In the genomic region with DNA sequence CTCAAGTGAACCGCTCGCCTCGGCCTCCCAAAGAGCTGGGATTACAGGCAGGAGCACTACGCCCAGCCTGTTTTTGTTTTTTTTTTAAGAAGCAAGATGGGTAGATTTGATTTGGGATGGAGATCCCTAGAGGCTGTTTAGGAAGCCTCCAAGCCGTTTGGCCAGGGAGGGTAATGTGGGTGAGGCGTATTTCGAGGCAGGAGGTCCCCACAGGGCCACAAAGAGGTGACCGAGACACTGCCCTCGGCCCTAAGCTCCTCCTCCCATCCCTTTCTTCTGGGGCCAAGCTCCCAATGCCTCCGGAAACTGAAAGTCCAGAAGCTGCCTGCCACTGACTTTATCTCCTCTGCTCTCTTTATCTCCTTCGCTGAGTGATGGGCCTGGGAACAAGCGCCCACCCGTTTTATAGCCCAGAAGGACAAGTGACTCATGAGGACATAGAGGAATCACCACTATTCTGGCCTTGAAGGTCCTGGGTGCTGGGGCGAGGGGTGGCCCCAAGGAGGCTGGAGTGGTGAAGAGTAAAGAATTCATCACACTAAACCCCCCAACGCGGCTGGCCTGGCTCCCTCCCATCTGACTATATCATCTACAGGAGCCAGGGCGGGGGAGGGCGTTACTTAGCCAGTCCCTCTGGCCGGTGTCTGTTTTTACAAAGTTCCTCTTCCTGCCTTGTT, we compare ENCODE assay signal across 1 cellular context.
TF ChIP-seq lines count a peak whose summit lies in the region.

No MANE protein-coding gene starts in this region.

TF ChIP-seq in K562, 482 proteins besides CTCF, POLR2A, EP300 and RAD21 (continued from another document):
- TF ChIP-seq, protein P1, sequence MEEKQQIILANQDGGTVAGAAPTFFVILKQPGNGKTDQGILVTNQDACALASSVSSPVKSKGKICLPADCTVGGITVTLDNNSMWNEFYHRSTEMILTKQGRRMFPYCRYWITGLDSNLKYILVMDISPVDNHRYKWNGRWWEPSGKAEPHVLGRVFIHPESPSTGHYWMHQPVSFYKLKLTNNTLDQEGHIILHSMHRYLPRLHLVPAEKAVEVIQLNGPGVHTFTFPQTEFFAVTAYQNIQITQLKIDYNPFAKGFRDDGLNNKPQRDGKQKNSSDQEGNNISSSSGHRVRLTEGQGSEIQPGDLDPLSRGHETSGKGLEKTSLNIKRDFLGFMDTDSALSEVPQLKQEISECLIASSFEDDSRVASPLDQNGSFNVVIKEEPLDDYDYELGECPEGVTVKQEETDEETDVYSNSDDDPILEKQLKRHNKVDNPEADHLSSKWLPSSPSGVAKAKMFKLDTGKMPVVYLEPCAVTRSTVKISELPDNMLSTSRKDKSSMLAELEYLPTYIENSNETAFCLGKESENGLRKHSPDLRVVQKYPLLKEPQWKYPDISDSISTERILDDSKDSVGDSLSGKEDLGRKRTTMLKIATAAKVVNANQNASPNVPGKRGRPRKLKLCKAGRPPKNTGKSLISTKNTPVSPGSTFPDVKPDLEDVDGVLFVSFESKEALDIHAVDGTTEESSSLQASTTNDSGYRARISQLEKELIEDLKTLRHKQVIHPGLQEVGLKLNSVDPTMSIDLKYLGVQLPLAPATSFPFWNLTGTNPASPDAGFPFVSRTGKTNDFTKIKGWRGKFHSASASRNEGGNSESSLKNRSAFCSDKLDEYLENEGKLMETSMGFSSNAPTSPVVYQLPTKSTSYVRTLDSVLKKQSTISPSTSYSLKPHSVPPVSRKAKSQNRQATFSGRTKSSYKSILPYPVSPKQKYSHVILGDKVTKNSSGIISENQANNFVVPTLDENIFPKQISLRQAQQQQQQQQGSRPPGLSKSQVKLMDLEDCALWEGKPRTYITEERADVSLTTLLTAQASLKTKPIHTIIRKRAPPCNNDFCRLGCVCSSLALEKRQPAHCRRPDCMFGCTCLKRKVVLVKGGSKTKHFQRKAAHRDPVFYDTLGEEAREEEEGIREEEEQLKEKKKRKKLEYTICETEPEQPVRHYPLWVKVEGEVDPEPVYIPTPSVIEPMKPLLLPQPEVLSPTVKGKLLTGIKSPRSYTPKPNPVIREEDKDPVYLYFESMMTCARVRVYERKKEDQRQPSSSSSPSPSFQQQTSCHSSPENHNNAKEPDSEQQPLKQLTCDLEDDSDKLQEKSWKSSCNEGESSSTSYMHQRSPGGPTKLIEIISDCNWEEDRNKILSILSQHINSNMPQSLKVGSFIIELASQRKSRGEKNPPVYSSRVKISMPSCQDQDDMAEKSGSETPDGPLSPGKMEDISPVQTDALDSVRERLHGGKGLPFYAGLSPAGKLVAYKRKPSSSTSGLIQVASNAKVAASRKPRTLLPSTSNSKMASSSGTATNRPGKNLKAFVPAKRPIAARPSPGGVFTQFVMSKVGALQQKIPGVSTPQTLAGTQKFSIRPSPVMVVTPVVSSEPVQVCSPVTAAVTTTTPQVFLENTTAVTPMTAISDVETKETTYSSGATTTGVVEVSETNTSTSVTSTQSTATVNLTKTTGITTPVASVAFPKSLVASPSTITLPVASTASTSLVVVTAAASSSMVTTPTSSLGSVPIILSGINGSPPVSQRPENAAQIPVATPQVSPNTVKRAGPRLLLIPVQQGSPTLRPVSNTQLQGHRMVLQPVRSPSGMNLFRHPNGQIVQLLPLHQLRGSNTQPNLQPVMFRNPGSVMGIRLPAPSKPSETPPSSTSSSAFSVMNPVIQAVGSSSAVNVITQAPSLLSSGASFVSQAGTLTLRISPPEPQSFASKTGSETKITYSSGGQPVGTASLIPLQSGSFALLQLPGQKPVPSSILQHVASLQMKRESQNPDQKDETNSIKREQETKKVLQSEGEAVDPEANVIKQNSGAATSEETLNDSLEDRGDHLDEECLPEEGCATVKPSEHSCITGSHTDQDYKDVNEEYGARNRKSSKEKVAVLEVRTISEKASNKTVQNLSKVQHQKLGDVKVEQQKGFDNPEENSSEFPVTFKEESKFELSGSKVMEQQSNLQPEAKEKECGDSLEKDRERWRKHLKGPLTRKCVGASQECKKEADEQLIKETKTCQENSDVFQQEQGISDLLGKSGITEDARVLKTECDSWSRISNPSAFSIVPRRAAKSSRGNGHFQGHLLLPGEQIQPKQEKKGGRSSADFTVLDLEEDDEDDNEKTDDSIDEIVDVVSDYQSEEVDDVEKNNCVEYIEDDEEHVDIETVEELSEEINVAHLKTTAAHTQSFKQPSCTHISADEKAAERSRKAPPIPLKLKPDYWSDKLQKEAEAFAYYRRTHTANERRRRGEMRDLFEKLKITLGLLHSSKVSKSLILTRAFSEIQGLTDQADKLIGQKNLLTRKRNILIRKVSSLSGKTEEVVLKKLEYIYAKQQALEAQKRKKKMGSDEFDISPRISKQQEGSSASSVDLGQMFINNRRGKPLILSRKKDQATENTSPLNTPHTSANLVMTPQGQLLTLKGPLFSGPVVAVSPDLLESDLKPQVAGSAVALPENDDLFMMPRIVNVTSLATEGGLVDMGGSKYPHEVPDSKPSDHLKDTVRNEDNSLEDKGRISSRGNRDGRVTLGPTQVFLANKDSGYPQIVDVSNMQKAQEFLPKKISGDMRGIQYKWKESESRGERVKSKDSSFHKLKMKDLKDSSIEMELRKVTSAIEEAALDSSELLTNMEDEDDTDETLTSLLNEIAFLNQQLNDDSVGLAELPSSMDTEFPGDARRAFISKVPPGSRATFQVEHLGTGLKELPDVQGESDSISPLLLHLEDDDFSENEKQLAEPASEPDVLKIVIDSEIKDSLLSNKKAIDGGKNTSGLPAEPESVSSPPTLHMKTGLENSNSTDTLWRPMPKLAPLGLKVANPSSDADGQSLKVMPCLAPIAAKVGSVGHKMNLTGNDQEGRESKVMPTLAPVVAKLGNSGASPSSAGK (IDR thresholded peaks at IDR 0.05): peak; percentile 24; the same call in 1 of the 2 replicates
- TF ChIP-seq NR1H2 (CRISPR knock-in tag; IDR thresholded peaks at IDR 0.05) (no peak), ZBTB17 (CRISPR knock-in tag; IDR thresholded peaks at IDR 0.05) (no peak), MEIS2 (IDR thresholded peaks at IDR 0.05; ENCODE audit: partially characterized antibody) (peak; percentile 98), LEF1 (IDR thresholded peaks at IDR 0.05) (peak; percentile 93), RAD51 (IDR thresholded peaks at IDR 0.05; ENCODE audit: borderline replicate concordance, low read depth) (0 out of 2 replicates have a peak, but pooled peaks have one; percentile 25), ZNF551 (CRISPR knock-in tag; IDR thresholded peaks at IDR 0.05) (no peak)
- TF ChIP-seq, protein P2, sequence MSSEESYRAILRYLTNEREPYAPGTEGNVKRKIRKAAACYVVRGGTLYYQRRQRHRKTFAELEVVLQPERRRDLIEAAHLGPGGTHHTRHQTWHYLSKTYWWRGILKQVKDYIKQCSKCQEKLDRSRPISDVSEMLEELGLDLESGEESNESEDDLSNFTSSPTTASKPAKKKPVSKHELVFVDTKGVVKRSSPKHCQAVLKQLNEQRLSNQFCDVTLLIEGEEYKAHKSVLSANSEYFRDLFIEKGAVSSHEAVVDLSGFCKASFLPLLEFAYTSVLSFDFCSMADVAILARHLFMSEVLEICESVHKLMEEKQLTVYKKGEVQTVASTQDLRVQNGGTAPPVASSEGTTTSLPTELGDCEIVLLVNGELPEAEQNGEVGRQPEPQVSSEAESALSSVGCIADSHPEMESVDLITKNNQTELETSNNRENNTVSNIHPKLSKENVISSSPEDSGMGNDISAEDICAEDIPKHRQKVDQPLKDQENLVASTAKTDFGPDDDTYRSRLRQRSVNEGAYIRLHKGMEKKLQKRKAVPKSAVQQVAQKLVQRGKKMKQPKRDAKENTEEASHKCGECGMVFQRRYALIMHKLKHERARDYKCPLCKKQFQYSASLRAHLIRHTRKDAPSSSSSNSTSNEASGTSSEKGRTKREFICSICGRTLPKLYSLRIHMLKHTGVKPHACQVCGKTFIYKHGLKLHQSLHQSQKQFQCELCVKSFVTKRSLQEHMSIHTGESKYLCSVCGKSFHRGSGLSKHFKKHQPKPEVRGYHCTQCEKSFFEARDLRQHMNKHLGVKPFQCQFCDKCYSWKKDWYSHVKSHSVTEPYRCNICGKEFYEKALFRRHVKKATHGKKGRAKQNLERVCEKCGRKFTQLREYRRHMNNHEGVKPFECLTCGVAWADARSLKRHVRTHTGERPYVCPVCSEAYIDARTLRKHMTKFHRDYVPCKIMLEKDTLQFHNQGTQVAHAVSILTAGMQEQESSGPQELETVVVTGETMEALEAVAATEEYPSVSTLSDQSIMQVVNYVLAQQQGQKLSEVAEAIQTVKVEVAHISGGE (CRISPR knock-in tag; IDR thresholded peaks at IDR 0.05): peak in 1 of 3 experiments; percentile 59; a peak in 1 of 6 replicates
TF ChIP-seq in K562: peak in this region for 118.
